Comparison of ENCODE assay signal across 28 cellular contexts in genomic region chr3:128337305-128337704, GRCh38.
A peak's percentile ranks its signal among the peaks of the same experiment; 100 is the strongest.
DNase-seq lines count a peak whose midpoint lies in the region; ATAC-seq, FAIRE-seq and TF ChIP-seq lines count a peak whose summit lies in the region.
"Had no signal": no experiment of that assay in that cellular context is flagged by ENCODE, and none has a peak within 500 bp of the region (broad histone marks: within the 10 kb centered on the region; RNA-seq: fewer than 3 reads in every experiment).

No MANE protein-coding gene starts in this region.

- in situ Hi-C loops in mammary epithelial cell (cut with MboI; ENCODE audit: low sequenced_read_pairs in 2 of 2): no loop called here

- TF ChIP-seq POLR2A in GM12891 (IDR thresholded peaks at IDR 0.05; ENCODE audit: low read depth, low read length): no peak

- DNase-seq in Caco-2 (no peak), NCI-H2171 treated with DMSO at 0.1 percent for 48 hours (lab: John Stamatoyannopoulos, UW) (peak; percentile 95), mammary epithelial cell (peak; percentile 73), nephron progenitor cell (no peak), NCI-H524 treated with DMSO at 0.1 percent for 48 hours (lab: John Stamatoyannopoulos, UW) (no peak), GM12891 (ENCODE audit: insufficient read length, low spot score) (no peak), GM19239 (ENCODE audit: insufficient read length, low spot score) (no peak)
- DNase-seq: activated CD4-positive, alpha-beta T cell treated with anti-CD3 and anti-CD28 coated beads for 4 hours; C1 segment of cervical spinal cord; effector memory CD8-positive, alpha-beta T cell; H7; mesendoderm; naive thymus-derived CD4-positive, alpha-beta T cell; NCI-H1436 treated with DMSO at 0.1 percent for 48 hours; OCI-M1; Right ventricle myocardium superior; substantia nigra had no signal

- H2AFZ ChIP-seq in mammary epithelial cell (ENCODE audit: low read depth, low read length): peak overlapping the region; percentile 74

- FAIRE-seq in GM12891 (lab: Jason Lieb, UNC) (no peak), GM19239 (lab: Jason Lieb, UNC) (no peak)
- FAIRE-seq: astrocyte, D721Med, GM18507, pancreas, TTC549, urothelium cell line had no signal

- no TSS peak for BruUV-seq in Caco-2 (replicated peaks; lab: Mats Ljungman, UMichigan)
- no TSS peak for BruUV-seq in mammary epithelial cell (replicated peaks; lab: Mats Ljungman, UMichigan)

- no peaks in the 10 kb centered on the region for H3K9me3 ChIP-seq in Caco-2
- no peaks in the 10 kb centered on the region for H3K9me3 ChIP-seq in mammary epithelial cell (replicated peaks; ENCODE audit: insufficient read depth, low read length)
- H3K9me3 ChIP-seq: pancreas had no signal

- H3K9me3 Mint-ChIP-seq in Caco-2 (ENCODE audit: unreplicated experiment): no peaks in the 10 kb centered on the region
- H3K9me3 Mint-ChIP-seq in nephron progenitor cell: no peaks in the 10 kb centered on the region
- H3K9me3 Mint-ChIP-seq: activated naive CD4-positive, alpha-beta T cell treated with anti-CD3 and anti-CD28 coated beads, Interleukin-2, amount 50 U/mL, for 72 hours; activated T-helper 1 cell treated with anti-CD3 and anti-CD28 coated beads, Interleukin-12 subunit alpha, Interleukin-12 subunit beta, Interleukin-2, Interleukin-4 antibody, amounts not matched to agents 30 ng/mL and 10 ng/mL and 1 ng/mL, durations not matched to agents 14 hours and 24 hours and 36 hours; effector memory CD8-positive, alpha-beta T cell; IgD-negative memory B cell; naive thymus-derived CD4-positive, alpha-beta T cell had no signal

- H3K79me2 ChIP-seq in mammary epithelial cell (ENCODE audit: insufficient read depth, low read length): no peaks in the 10 kb centered on the region

- H3K27ac Mint-ChIP-seq in Caco-2 (ENCODE audit: unreplicated experiment) (peak overlapping the region; percentile 22), nephron progenitor cell (no peak overlapping the region)
- H3K27ac Mint-ChIP-seq: activated T-helper 1 cell treated with anti-CD3 and anti-CD28 coated beads, Interleukin-12 subunit alpha, Interleukin-12 subunit beta, Interleukin-2, Interleukin-4 antibody, amounts not matched to agents 30 ng/mL and 10 ng/mL and 1 ng/mL, durations not matched to agents 14 hours and 24 hours and 36 hours had no signal

- POLR2A ChIA-PET in Caco-2 (lab: Charles Lee): no interaction called here

- no peak overlapping the region for H3K9ac ChIP-seq in mammary epithelial cell (ENCODE audit: insufficient read depth, low read length)

- TF ChIP-seq CTCF in Caco-2 (IDR thresholded peaks at IDR 0.05; ENCODE audit: insufficient read depth in 1 of 2, low read depth in 1 of 2, low read length in 1 of 2, severe bottlenecking in 1 of 2, unreplicated experiment in 1 of 2): no peak
- TF ChIP-seq CTCF in mammary epithelial cell (conservative IDR thresholded peaks at IDR 0.05 in 1 of 2, IDR thresholded peaks at IDR 0.05 in 1 of 2; ENCODE audit: extremely low read depth in 1 of 2, insufficient read depth in 1 of 2, low read depth in 1 of 2, low read length in 2 of 2): peak in 1 of 2 donors; percentile 38
- TF ChIP-seq CTCF in nephron progenitor cell (IDR thresholded peaks at IDR 0.05): no peak

- dilution Hi-C loops in mammary epithelial cell (cut with HindIII; ENCODE audit: low sequenced_read_pairs): no loop called here

- H3K4me1 Mint-ChIP-seq in Caco-2 (ENCODE audit: low read depth, unreplicated experiment) (peaks cover 48% of the 10 kb centered on the region), nephron progenitor cell (peaks cover 65% of the 10 kb centered on the region)
- H3K4me1 Mint-ChIP-seq: IgD-negative memory B cell had no signal

- no peak for ATAC-seq in GM19395 (IDR thresholded peaks at IDR 0.05; ENCODE audit: unreplicated experiment)
- ATAC-seq: activated naive CD4-positive, alpha-beta T cell treated with anti-CD3 and anti-CD28 coated beads, Interleukin-2, amount 50 U/mL, for 72 hours; effector memory CD8-positive, alpha-beta T cell; naive thymus-derived CD4-positive, alpha-beta T cell; sciatic nerve had no signal

- H3K27me3 ChIP-seq in Caco-2 (replicated peaks; ENCODE audit: control insufficient read depth, insufficient read depth, low read length) (no peaks in the 10 kb centered on the region), mammary epithelial cell (ENCODE audit: insufficient read depth, low read length) (no peaks in the 10 kb centered on the region)
- H3K27me3 ChIP-seq: pancreas had no signal

- peak overlapping the region; percentile 49 for H3K4me2 ChIP-seq in mammary epithelial cell (ENCODE audit: insufficient read depth, low read depth, low read length)

- H3K36me3 Mint-ChIP-seq in Caco-2 (ENCODE audit: insufficient read depth, unreplicated experiment) (peaks cover 4% of the 10 kb centered on the region), nephron progenitor cell (ENCODE audit: low read depth) (no peaks in the 10 kb centered on the region)
- H3K36me3 Mint-ChIP-seq: activated naive CD4-positive, alpha-beta T cell treated with anti-CD3 and anti-CD28 coated beads, Interleukin-2, amount 50 U/mL, for 72 hours had no signal

- peak overlapping the region; percentile 23 for H3K27ac ChIP-seq in mammary epithelial cell (ENCODE audit: insufficient read depth, low read depth, low read length)

- intact Hi-C loops in Caco-2 (cut with micrococcal nuclease; ENCODE audit: unreplicated experiment): no loop called here
- intact Hi-C loops in mammary epithelial cell (cut with micrococcal nuclease): no loop called here

- H3K4me3 Mint-ChIP-seq in Caco-2 (ENCODE audit: unreplicated experiment): no peak overlapping the region
- H3K4me3 Mint-ChIP-seq in nephron progenitor cell: peak overlapping the region; percentile 41
- H3K4me3 Mint-ChIP-seq: activated T-helper 1 cell treated with anti-CD3 and anti-CD28 coated beads, Interleukin-12 subunit alpha, Interleukin-12 subunit beta, Interleukin-2, Interleukin-4 antibody, amounts not matched to agents 30 ng/mL and 10 ng/mL and 1 ng/mL, durations not matched to agents 14 hours and 24 hours and 36 hours; effector memory CD8-positive, alpha-beta T cell; naive thymus-derived CD4-positive, alpha-beta T cell had no signal

- H3K36me3 ChIP-seq in Caco-2 (ENCODE audit: control insufficient read depth, insufficient read depth, low read length): no peaks in the 10 kb centered on the region
- no peaks in the 10 kb centered on the region for H3K36me3 ChIP-seq in mammary epithelial cell (ENCODE audit: insufficient read depth, low read length)

- H3K27me3 Mint-ChIP-seq in Caco-2 (ENCODE audit: insufficient read depth, unreplicated experiment) (no peaks in the 10 kb centered on the region), nephron progenitor cell (ENCODE audit: low read depth, poor library complexity) (peaks cover 59% of the 10 kb centered on the region)
- H3K27me3 Mint-ChIP-seq: effector memory CD8-positive, alpha-beta T cell; IgD-negative memory B cell; naive thymus-derived CD4-positive, alpha-beta T cell had no signal

- WGBS in mammary epithelial cell (ENCODE audit: low coverage, missing lambda C conversion rate): 2% methylated on average over 6 of the region's 10 CpGs

- H3K4me1 ChIP-seq in Caco-2 (peaks cover 45% of the 10 kb centered on the region), mammary epithelial cell (ENCODE audit: insufficient read depth, low read length) (peaks cover 30% of the 10 kb centered on the region)

- CTCF ChIA-PET in Caco-2 (lab: Charles Lee): no interaction called here
- CTCF ChIA-PET in mammary epithelial cell (lab: Charles Lee; ENCODE audit: low non-redundant PET): no interaction called here

- H3K4me3 ChIP-seq in Caco-2 (ENCODE audit: low read depth, low read length): no peak overlapping the region
- no peak overlapping the region for H3K4me3 ChIP-seq in mammary epithelial cell (replicated peaks in 1 of 3; ENCODE audit: insufficient read depth in 1 of 3, low read depth in 2 of 3, low read length in 3 of 3)
- H3K4me3 ChIP-seq: pancreas had no signal

- H4K20me1 ChIP-seq in mammary epithelial cell (ENCODE audit: insufficient read depth, low read length): no peaks in the 10 kb centered on the region

TF ChIP-seq in GM12891, 5 proteins besides CTCF, POLR2A, EP300 and RAD21:
- TF ChIP-seq TAF1 (IDR thresholded peaks at IDR 0.05; ENCODE audit: low read depth, low read length) (no peak), SPI1 (IDR thresholded peaks at IDR 0.05; ENCODE audit: low read depth, low read length) (no peak), POU2F2 (IDR thresholded peaks at IDR 0.05; ENCODE audit: low read depth, low read length) (no peak), POLR2AphosphoS5 (IDR thresholded peaks at IDR 0.05; ENCODE audit: low read depth, low read length) (no peak), PAX5 (IDR thresholded peaks at IDR 0.05; ENCODE audit: insufficient read depth, low read length, severe bottlenecking) (no peak)
TF ChIP-seq in GM12891: peak in this region for 0.

Comparison
In these comparisons a context has a peak if more than half of its experiments do, and no peak if none do; other contexts are left out.
1. DNase-seq: peak in NCI-H2171 treated with DMSO at 0.1 percent for 48 hours (single experiment) and mammary epithelial cell (single experiment); none in Caco-2 (0 of 2), nephron progenitor cell (single experiment), NCI-H524 treated with DMSO at 0.1 percent for 48 hours (single experiment), GM12891 (single experiment) and GM19239 (single experiment).